1 cellular context compared by ENCODE assay signal in genomic region chr1:50720457-50721053, GRCh38.
A peak's percentile ranks its signal among the peaks of the same experiment; 100 is the strongest.
TF ChIP-seq lines count a peak whose summit lies in the region.

No MANE protein-coding gene starts in this region.

TF ChIP-seq in H1, 55 proteins besides CTCF, POLR2A, EP300 and RAD21 (continued from another document):
- TF ChIP-seq CEBPB (IDR thresholded peaks at IDR 0.05; ENCODE audit: low read depth, low read length) (no peak), TEAD4 (IDR thresholded peaks at IDR 0.05; ENCODE audit: low read depth, low read length) (peak; percentile 81; the same call in 1 of the 2 replicates)
